Comparison of ENCODE assay signal across 8 cellular contexts in genomic region chr11:7513210-7514098, GRCh38. TPM values are rescaled to one million over a fixed set of nuclear protein-coding genes. Genes with fewer than 3 reads are reported as not detected.
DNase-seq lines count a peak whose midpoint lies in the region; ATAC-seq and TF ChIP-seq lines count a peak whose summit lies in the region.

Gene PPFIBP2 (plus strand): TSS chr11:7513999. CDS start chr11:7549476, 35,477 bp downstream.

- TF ChIP-seq EP300 in Ishikawa (IDR thresholded peaks at IDR 0.05; ENCODE audit: borderline replicate concordance) = no peak

- no peaks in the 10 kb centered on the region for H3K27me3 ChIP-seq in SU-DHL-6 (ENCODE audit: low read length)
- H3K27me3 ChIP-seq in heart left ventricle = no peaks in the 10 kb centered on the region

- H3K27ac ChIP-seq in SU-DHL-6 (ENCODE audit: low read depth, low read length) (peak within 1 kb of the TSS; percentile 79), heart left ventricle (peak within 1 kb of the TSS; percentile 85 to 99 (median 96))

- H3K4me3 ChIP-seq in SU-DHL-6 (ENCODE audit: insufficient read depth, low read length, poor library complexity, severe bottlenecking) (peak within 1 kb of the TSS; percentile 70), heart left ventricle (peak within 1 kb of the TSS; percentile 69 to 96 (median 84))

- H3K4me1 Mint-ChIP-seq in activated naive CD8-positive, alpha-beta T cell treated with anti-CD3 and anti-CD28 coated beads, Interleukin-2, amount 50 U/mL, for 24 hours = peaks cover 48% of the 10 kb centered on the region
- peaks cover 32% of the 10 kb centered on the region for H3K4me1 Mint-ChIP-seq in type B pancreatic cell (ENCODE audit: unreplicated experiment)

- peak within 1 kb of the TSS; percentile 64 for H3K9ac ChIP-seq in SU-DHL-6 (ENCODE audit: low read length)

- peaks cover 3% of the 10 kb centered on the region for H3K27me3 Mint-ChIP-seq in activated naive CD8-positive, alpha-beta T cell treated with anti-CD3 and anti-CD28 coated beads, Interleukin-2, amount 50 U/mL, for 24 hours
- peaks cover 5% of the 10 kb centered on the region for H3K27me3 Mint-ChIP-seq in type B pancreatic cell

- no peaks in the 10 kb centered on the region for H3K9me2 ChIP-seq in SU-DHL-6 (replicated peaks; ENCODE audit: insufficient read depth, low read length)

- H3K9me3 ChIP-seq in SU-DHL-6 (ENCODE audit: insufficient read depth, low read length) (no peaks in the 10 kb centered on the region), heart left ventricle (no peaks in the 10 kb centered on the region)

- H3K36me3 Mint-ChIP-seq in activated naive CD8-positive, alpha-beta T cell treated with anti-CD3 and anti-CD28 coated beads, Interleukin-2, amount 50 U/mL, for 24 hours (ENCODE audit: low read depth) = peaks cover under 1% of the 10 kb centered on the region
- H3K36me3 Mint-ChIP-seq in type B pancreatic cell = peaks cover 2% of the 10 kb centered on the region

- no peaks in the 10 kb centered on the region for H3K79me2 ChIP-seq in SU-DHL-6 (ENCODE audit: insufficient read depth, low read length)

- H3K4me3 Mint-ChIP-seq in activated naive CD8-positive, alpha-beta T cell treated with anti-CD3 and anti-CD28 coated beads, Interleukin-2, amount 50 U/mL, for 24 hours = peak within 1 kb of the TSS; percentile 89
- peak within 1 kb of the TSS; percentile 95 for H3K4me3 Mint-ChIP-seq in type B pancreatic cell

- DNase-seq in GDM1 (lab: John Stamatoyannopoulos, UW) = peak; percentile 48
- peak; percentile 87 for DNase-seq in activated naive CD8-positive, alpha-beta T cell treated with anti-CD3 and anti-CD28 coated beads, Interleukin-2, amount 50 U/mL, for 24 hours
- DNase-seq in heart left ventricle = peak; percentile 85 to 91 (median 86)
- DNase-seq in posterior cingulate gyrus = peak; percentile 67 to 97 (median 82)
- DNase-seq in type B pancreatic cell (ENCODE audit: extremely low spot score, unreplicated experiment) = peak; percentile 87

- WGBS in heart left ventricle, 4 donors = 0 to 1% (median 0%) methylated on average over 12 to 80 of the region's 80 CpGs

- H3K36me3 ChIP-seq in SU-DHL-6 (ENCODE audit: low read length) = no peaks in the 10 kb centered on the region
- H3K36me3 ChIP-seq in heart left ventricle = peaks cover 0 to 12% (median 0%) of the 10 kb centered on the region in 9 donors

- peak within 1 kb of the TSS; percentile 82 for H2AFZ ChIP-seq in SU-DHL-6 (ENCODE audit: low read depth, low read length, severe bottlenecking)

- intact Hi-C loops in heart left ventricle (cut with DNase I) (loop anchor here in 7 of 10 donors (2.0 to 10.0 kb wide), 9 partner anchors 44 to 474 kb away; partner anchors contain the start of gene EIF3F (in 1 of the 7)), posterior cingulate gyrus (cut with DNase I) (loop anchor here (1.0 to 5.0 kb wide), 3 partner anchors 64 to 179 kb away; no protein-coding TSS in a partner anchor)

- peak within 1 kb of the TSS; percentile 79 for H3K4me2 ChIP-seq in SU-DHL-6 (ENCODE audit: low read depth, low read length, poor library complexity, severe bottlenecking)

- H4K20me1 ChIP-seq in SU-DHL-6 (ENCODE audit: low read depth, low read length) = no peaks in the 10 kb centered on the region

- no peaks in the 10 kb centered on the region for H3K9me3 Mint-ChIP-seq in activated naive CD8-positive, alpha-beta T cell treated with anti-CD3 and anti-CD28 coated beads, Interleukin-2, amount 50 U/mL, for 24 hours
- peaks cover 5% of the 10 kb centered on the region for H3K9me3 Mint-ChIP-seq in type B pancreatic cell

- ATAC-seq in GM21717 (IDR thresholded peaks at IDR 0.05; ENCODE audit: unreplicated experiment) = peak; percentile 70
- peak; percentile 82 for ATAC-seq in activated naive CD8-positive, alpha-beta T cell treated with anti-CD3 and anti-CD28 coated beads, Interleukin-2, amount 50 U/mL, for 24 hours
- ATAC-seq in heart left ventricle = peak; percentile 67 to 94 (median 90)

- TF ChIP-seq RAD21 in Ishikawa (IDR thresholded peaks at IDR 0.05; ENCODE audit: low read depth) = peak; percentile 59

- TF ChIP-seq POLR2A in heart left ventricle (IDR thresholded peaks at IDR 0.05) = peak in 1 of 2 donors; percentile 56

- TF ChIP-seq CTCF in SU-DHL-6 (IDR thresholded peaks at IDR 0.05; ENCODE audit: insufficient read depth, low read length, poor library complexity, severe bottlenecking) = peak; percentile 86
- peak; percentile 45 to 75 (median 64) for TF ChIP-seq CTCF in heart left ventricle (IDR thresholded peaks at IDR 0.05)
- peak; percentile 82 for TF ChIP-seq CTCF in type B pancreatic cell (conservative IDR thresholded peaks at IDR 0.05)

- peaks cover 11% of the 10 kb centered on the region for H3F3A ChIP-seq in SU-DHL-6 (ENCODE audit: insufficient read depth)

- H3K4me1 ChIP-seq in heart left ventricle = peaks cover 3 to 43% (median 28%) of the 10 kb centered on the region in 12 donors

- H3K27ac Mint-ChIP-seq in activated naive CD8-positive, alpha-beta T cell treated with anti-CD3 and anti-CD28 coated beads, Interleukin-2, amount 50 U/mL, for 24 hours = peak within 1 kb of the TSS; percentile 91
- H3K27ac Mint-ChIP-seq in type B pancreatic cell = peak within 1 kb of the TSS; percentile 94

TF ChIP-seq in Ishikawa, 13 proteins besides CTCF, POLR2A, EP300 and RAD21:
- TF ChIP-seq TAF1 (IDR thresholded peaks at IDR 0.05; ENCODE audit: low read depth) (0 out of 2 replicates have a peak, but pooled peaks have one; percentile 30), EGR1 (IDR thresholded peaks at IDR 0.05) (0 out of 2 replicates have a peak, but pooled peaks have one; percentile 15), FOXM1 (IDR thresholded peaks at IDR 0.05; ENCODE audit: borderline replicate concordance, low read depth) (no peak), USF1 (IDR thresholded peaks at IDR 0.05) (peak; percentile 94), REST (IDR thresholded peaks at IDR 0.05; ENCODE audit: low read depth) (no peak)
TF ChIP-seq in Ishikawa: peak in this region for 3.

RNA-seq across cellular contexts. Expression of gene PPFIBP2, which starts in this region (rescaled TPM):
- total RNA-seq in heart left ventricle (10 to 100 TPM; 12.5 to 31.1 (median 21.5) TPM), type B pancreatic cell (ENCODE audit: low replicate concordance) (28.2 and 70.7 TPM in 2 replicates)
- 10 to 100 TPM; 10.5 to 17.7 TPM for polyA plus RNA-seq in heart left ventricle

Comparison
In these comparisons a context has a peak if more than half of its experiments do, and no peak if none do; other contexts are left out.
1. Peak in every context shown above with its lines: DNase-seq, ATAC-seq, H3K4me3 ChIP-seq and H3K27ac ChIP-seq.